ENCODE assay signal across 14 cellular contexts in the genomic region with DNA sequence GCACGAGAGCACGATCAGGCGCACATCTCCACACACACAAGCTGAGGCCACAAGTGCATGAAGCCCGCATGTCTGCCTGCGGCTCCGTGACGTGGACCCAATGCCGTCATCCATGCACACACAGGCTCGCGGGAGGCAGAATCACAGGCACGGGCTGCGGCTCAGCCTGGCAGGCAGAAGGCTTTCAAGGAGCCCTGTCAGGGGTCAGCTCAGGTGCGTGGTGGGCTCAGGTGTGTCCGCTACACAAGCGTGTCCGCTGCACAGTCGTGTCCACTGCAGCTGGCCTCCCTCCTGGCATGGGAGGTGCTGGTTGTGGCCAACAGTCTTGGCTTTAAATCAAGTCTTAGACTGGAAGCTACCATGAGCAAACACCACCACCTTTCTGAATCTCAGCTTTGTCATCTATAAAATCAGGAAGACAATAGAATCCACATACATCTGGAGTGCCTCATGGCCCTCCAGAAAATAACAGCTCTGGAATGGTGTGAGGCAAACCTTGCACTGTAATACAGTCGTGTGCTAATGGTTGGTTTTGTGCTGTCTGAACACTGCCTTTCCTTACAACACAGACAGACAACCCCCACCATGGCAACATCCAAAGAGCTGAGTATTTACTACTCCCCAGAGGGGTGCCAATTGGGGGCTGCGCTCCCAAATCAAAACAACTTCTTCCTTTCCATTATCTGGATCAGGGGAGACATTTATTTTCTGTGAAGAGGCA.
DNase-seq lines count a peak whose midpoint lies in the region; ATAC-seq and TF ChIP-seq lines count a peak whose summit lies in the region.
"Had no signal": no experiment of that assay in that cellular context is flagged by ENCODE, and none has a peak within 500 bp of the region (broad histone marks: within the 10 kb centered on the region; RNA-seq: fewer than 3 reads in every experiment).

No MANE protein-coding gene starts in this region.

- DNase-seq in activated naive CD8-positive, alpha-beta T cell treated with anti-CD3 and anti-CD28 coated beads, Interleukin-2, amount 10 ng/mL, durations not matched to agents 7 days and 5 days = peak; percentile 16
- DNase-seq in activated naive CD8-positive, alpha-beta T cell treated with anti-CD3 and anti-CD28 coated beads, Interleukin-2, amount 50 U/mL, for 24 hours = no peak
- DNase-seq in heart left ventricle (peak in 3 of 5 donors; percentile 16 to 49 (median 26)), nephron progenitor cell (no peak), vagina (ENCODE audit: extremely low spot score in 2 of 2) (no peak), NCI-H2081 (lab: John Stamatoyannopoulos, UW) (no peak), A172 (ENCODE audit: low spot score) (no peak)
- no peak for DNase-seq in CD8-positive, alpha-beta T cell
- DNase-seq: activated T-cell treated with anti-CD3 and anti-CD28 coated beads for 4 hours; HFFc6; NCI-H1105; stimulated activated CD4-positive, alpha-beta T cell treated with anti-CD3 and anti-CD28 coated beads, Interleukin-15, amount 100 ng/mL, for 24 hours had no signal

- TF ChIP-seq CTCF in heart left ventricle (IDR thresholded peaks at IDR 0.05) = no peak
- TF ChIP-seq CTCF in nephron progenitor cell (IDR thresholded peaks at IDR 0.05) = no peak
- TF ChIP-seq CTCF in vagina (IDR thresholded peaks at IDR 0.05) = no peak
- TF ChIP-seq CTCF in CD8-positive, alpha-beta T cell (IDR thresholded peaks at IDR 0.05) = no peak

- H3K4me1 ChIP-seq in heart left ventricle = peaks cover 0 to 18% (median 0%) of the 10 kb centered on the region in 12 donors
- peaks cover 16% of the 10 kb centered on the region for H3K4me1 ChIP-seq in vagina
- no peaks in the 10 kb centered on the region for H3K4me1 ChIP-seq in CD8-positive, alpha-beta T cell (ENCODE audit: insufficient read depth, low read length)
- H3K4me1 ChIP-seq: SJSA1 had no signal

- no peaks in the 10 kb centered on the region for H3K36me3 ChIP-seq in heart left ventricle
- H3K36me3 ChIP-seq in vagina = no peaks in the 10 kb centered on the region
- H3K36me3 ChIP-seq in CD8-positive, alpha-beta T cell (ENCODE audit: insufficient read depth, low read length) = no peaks in the 10 kb centered on the region
- H3K36me3 ChIP-seq: SJSA1 had no signal

- no peak for TF ChIP-seq POLR2A in heart left ventricle (IDR thresholded peaks at IDR 0.05)
- no peak for TF ChIP-seq POLR2A in vagina (IDR thresholded peaks at IDR 0.05)

- H3K9me3 ChIP-seq in heart left ventricle (no peaks in the 10 kb centered on the region), vagina (no peaks in the 10 kb centered on the region)
- no peaks in the 10 kb centered on the region for H3K9me3 ChIP-seq in CD8-positive, alpha-beta T cell (ENCODE audit: low read length)
- H3K9me3 ChIP-seq: SJSA1 had no signal

- intact Hi-C loops in heart left ventricle (cut with DNase I) = no loop called here
- intact Hi-C loops in vagina (cut with DNase I) = no loop called here
- intact Hi-C loops in CD8-positive, alpha-beta T cell (cut with DNase I, micrococcal nuclease) = no loop called here

- no peaks in the 10 kb centered on the region for H3K27me3 Mint-ChIP-seq in activated naive CD8-positive, alpha-beta T cell treated with anti-CD3 and anti-CD28 coated beads, Interleukin-2, amount 10 ng/mL, durations not matched to agents 7 days and 5 days
- no peaks in the 10 kb centered on the region for H3K27me3 Mint-ChIP-seq in activated naive CD8-positive, alpha-beta T cell treated with anti-CD3 and anti-CD28 coated beads, Interleukin-2, amount 50 U/mL, for 24 hours
- peaks cover 12% of the 10 kb centered on the region for H3K27me3 Mint-ChIP-seq in nephron progenitor cell (ENCODE audit: low read depth, poor library complexity)
- H3K27me3 Mint-ChIP-seq in CD8-positive, alpha-beta T cell (ENCODE audit: low read depth) = peaks cover 2% of the 10 kb centered on the region

- H3K4me3 Mint-ChIP-seq in activated naive CD8-positive, alpha-beta T cell treated with anti-CD3 and anti-CD28 coated beads, Interleukin-2, amount 10 ng/mL, durations not matched to agents 7 days and 5 days = no peak overlapping the region
- no peak overlapping the region for H3K4me3 Mint-ChIP-seq in activated naive CD8-positive, alpha-beta T cell treated with anti-CD3 and anti-CD28 coated beads, Interleukin-2, amount 50 U/mL, for 24 hours
- H3K4me3 Mint-ChIP-seq in nephron progenitor cell = peak overlapping the region; percentile 43
- H3K4me3 Mint-ChIP-seq in CD8-positive, alpha-beta T cell = no peak overlapping the region
- H3K4me3 Mint-ChIP-seq: dendritic cell treated with granulocyte-macrophage colony-stimulating factor and Interleukin-4, amounts not matched to agents 40 ng/mL and 50 ng/mL, for 4 days; HFFc6 had no signal

- H3K4me1 Mint-ChIP-seq in activated naive CD8-positive, alpha-beta T cell treated with anti-CD3 and anti-CD28 coated beads, Interleukin-2, amount 10 ng/mL, durations not matched to agents 7 days and 5 days = no peaks in the 10 kb centered on the region
- no peaks in the 10 kb centered on the region for H3K4me1 Mint-ChIP-seq in activated naive CD8-positive, alpha-beta T cell treated with anti-CD3 and anti-CD28 coated beads, Interleukin-2, amount 50 U/mL, for 24 hours
- H3K4me1 Mint-ChIP-seq in nephron progenitor cell = peaks cover 77% of the 10 kb centered on the region
- no peaks in the 10 kb centered on the region for H3K4me1 Mint-ChIP-seq in CD8-positive, alpha-beta T cell (ENCODE audit: low read depth)

- H3K9me3 Mint-ChIP-seq in activated naive CD8-positive, alpha-beta T cell treated with anti-CD3 and anti-CD28 coated beads, Interleukin-2, amount 10 ng/mL, durations not matched to agents 7 days and 5 days = no peaks in the 10 kb centered on the region
- H3K9me3 Mint-ChIP-seq in activated naive CD8-positive, alpha-beta T cell treated with anti-CD3 and anti-CD28 coated beads, Interleukin-2, amount 50 U/mL, for 24 hours = no peaks in the 10 kb centered on the region
- H3K9me3 Mint-ChIP-seq in nephron progenitor cell = peaks cover 9% of the 10 kb centered on the region
- no peaks in the 10 kb centered on the region for H3K9me3 Mint-ChIP-seq in CD8-positive, alpha-beta T cell

- H3K27me3 ChIP-seq in heart left ventricle (peaks cover 0 to 35% (median 0%) of the 10 kb centered on the region in 9 donors), vagina (no peaks in the 10 kb centered on the region)
- no peaks in the 10 kb centered on the region for H3K27me3 ChIP-seq in CD8-positive, alpha-beta T cell (ENCODE audit: insufficient read depth, low read length)
- H3K27me3 ChIP-seq: SJSA1 had no signal

- H3K27ac ChIP-seq in heart left ventricle (peak overlapping the region in 1 of 12 donors; percentile 92), vagina (peak overlapping the region; percentile 53)
- H3K27ac ChIP-seq in CD8-positive, alpha-beta T cell (ENCODE audit: low read depth, low read length) = no peak overlapping the region
- H3K27ac ChIP-seq: SJSA1 had no signal

- CTCF ChIA-PET in CD8-positive, alpha-beta T cell (lab: Charles Lee) = no interaction called here

- no peak overlapping the region for H3K27ac Mint-ChIP-seq in activated naive CD8-positive, alpha-beta T cell treated with anti-CD3 and anti-CD28 coated beads, Interleukin-2, amount 10 ng/mL, durations not matched to agents 7 days and 5 days
- H3K27ac Mint-ChIP-seq in activated naive CD8-positive, alpha-beta T cell treated with anti-CD3 and anti-CD28 coated beads, Interleukin-2, amount 50 U/mL, for 24 hours = no peak overlapping the region
- peak overlapping the region; percentile 99 for H3K27ac Mint-ChIP-seq in nephron progenitor cell
- no peak overlapping the region for H3K27ac Mint-ChIP-seq in CD8-positive, alpha-beta T cell
- H3K27ac Mint-ChIP-seq: dendritic cell treated with granulocyte-macrophage colony-stimulating factor and Interleukin-4, amounts not matched to agents 40 ng/mL and 50 ng/mL, for 4 days; HFFc6 had no signal

- H3K36me3 Mint-ChIP-seq in activated naive CD8-positive, alpha-beta T cell treated with anti-CD3 and anti-CD28 coated beads, Interleukin-2, amount 10 ng/mL, durations not matched to agents 7 days and 5 days = no peaks in the 10 kb centered on the region
- H3K36me3 Mint-ChIP-seq in activated naive CD8-positive, alpha-beta T cell treated with anti-CD3 and anti-CD28 coated beads, Interleukin-2, amount 50 U/mL, for 24 hours (ENCODE audit: low read depth) = no peaks in the 10 kb centered on the region
- H3K36me3 Mint-ChIP-seq in nephron progenitor cell (ENCODE audit: low read depth) = peaks cover 4% of the 10 kb centered on the region
- no peaks in the 10 kb centered on the region for H3K36me3 Mint-ChIP-seq in CD8-positive, alpha-beta T cell

- no peak for ATAC-seq in activated naive CD8-positive, alpha-beta T cell treated with anti-CD3 and anti-CD28 coated beads, Interleukin-2, amount 10 ng/mL, durations not matched to agents 7 days and 5 days (ENCODE audit: low read depth)
- no peak for ATAC-seq in activated naive CD8-positive, alpha-beta T cell treated with anti-CD3 and anti-CD28 coated beads, Interleukin-2, amount 50 U/mL, for 24 hours
- no peak for ATAC-seq in heart left ventricle
- no peak for ATAC-seq in CD8-positive, alpha-beta T cell

- H3K4me3 ChIP-seq in heart left ventricle = no peak overlapping the region
- no peak overlapping the region for H3K4me3 ChIP-seq in vagina
- no peak overlapping the region for H3K4me3 ChIP-seq in CD8-positive, alpha-beta T cell (ENCODE audit: low read depth, low read length)
- H3K4me3 ChIP-seq: SJSA1 had no signal

- 76 to 87% (median 80%) methylated on average over 18 to 19 of the region's 19 CpGs for whole genome bisulfite sequencing in heart left ventricle, 4 donors

- POLR2A ChIA-PET in activated naive CD8-positive, alpha-beta T cell treated with anti-CD3 and anti-CD28 coated beads, Interleukin-2, amount 10 ng/mL, durations not matched to agents 7 days and 5 days (lab: Charles Lee) = no interaction called here
- POLR2A ChIA-PET in CD8-positive, alpha-beta T cell (lab: Charles Lee) = no interaction called here

Comparison
In these comparisons a context has a peak if more than half of its experiments do, and no peak if none do; other contexts are left out.
1. DNase-seq: peak in activated naive CD8-positive, alpha-beta T cell treated with anti-CD3 and anti-CD28 coated beads, Interleukin-2, amount 10 ng/mL, durations not matched to agents 7 days and 5 days (single experiment) and heart left ventricle (3 of 5); none in activated naive CD8-positive, alpha-beta T cell treated with anti-CD3 and anti-CD28 coated beads, Interleukin-2, amount 50 U/mL, for 24 hours (single experiment), nephron progenitor cell (single experiment), vagina (0 of 2), NCI-H2081 (0 of 2), CD8-positive, alpha-beta T cell (0 of 7) and A172 (single experiment).